Comparison of ENCODE assay signal across 13 cellular contexts in the genomic region with DNA sequence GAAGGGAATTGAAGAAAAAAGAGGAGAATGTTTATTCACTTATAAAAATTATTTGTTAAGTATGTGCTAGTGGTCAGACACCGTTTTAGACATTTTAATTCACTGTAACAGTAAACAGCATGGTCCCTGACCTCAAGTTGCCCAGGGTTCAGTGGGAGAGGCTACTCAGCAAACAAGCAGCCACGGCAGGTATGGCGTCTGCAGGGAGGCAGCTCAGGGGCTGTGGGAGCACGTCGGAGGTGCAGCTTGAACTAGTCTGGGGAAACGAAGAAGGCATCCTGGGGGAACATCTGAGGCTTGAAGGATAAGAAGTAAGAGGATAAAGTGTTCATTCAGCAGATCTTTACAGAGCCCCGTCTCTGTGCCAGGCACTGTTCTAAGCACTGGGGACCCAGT.
DNase-seq lines count a peak whose midpoint lies in the region; ATAC-seq lines count a peak whose summit lies in the region.
"Had no signal": no experiment of that assay in that cellular context is flagged by ENCODE, and none has a peak within 500 bp of the region (broad histone marks: within the 10 kb centered on the region; RNA-seq: fewer than 3 reads in every experiment).

No MANE protein-coding gene starts in this region.

- no peaks in the 10 kb centered on the region for H3K27me3 ChIP-seq in subcutaneous abdominal adipose tissue (ENCODE audit: control insufficient read depth in 5 of 5, insufficient read depth in 4 of 5, low read length in 5 of 5)

- H3K27me3 Mint-ChIP-seq in activated CD4-positive, alpha-beta T cell treated with anti-CD3 and anti-CD28 coated beads for 36 hours = no peaks in the 10 kb centered on the region

- H3K36me3 Mint-ChIP-seq in activated CD4-positive, alpha-beta T cell treated with anti-CD3 and anti-CD28 coated beads for 36 hours (ENCODE audit: low read depth) = peaks cover 30% of the 10 kb centered on the region

- no peak overlapping the region for H3K9ac ChIP-seq in subcutaneous abdominal adipose tissue (ENCODE audit: low read length in 5 of 5)

- ATAC-seq in activated CD4-positive, alpha-beta T cell treated with anti-CD3 and anti-CD28 coated beads for 36 hours = no peak
- peak; percentile 8 for ATAC-seq in HG03159 (IDR thresholded peaks at IDR 0.05; ENCODE audit: unreplicated experiment)
- ATAC-seq in GM21360 (IDR thresholded peaks at IDR 0.05; ENCODE audit: unreplicated experiment) = no peak

- no peaks in the 10 kb centered on the region for H3K9me3 ChIP-seq in subcutaneous abdominal adipose tissue (ENCODE audit: control insufficient read depth in 5 of 5, low read length in 5 of 5)

- H3K9me3 Mint-ChIP-seq in activated CD4-positive, alpha-beta T cell treated with anti-CD3 and anti-CD28 coated beads for 36 hours (ENCODE audit: low read depth) = no peaks in the 10 kb centered on the region

- H3K4me3 ChIP-seq in subcutaneous abdominal adipose tissue (ENCODE audit: low read depth in 1 of 5, low read length in 5 of 5) = no peak overlapping the region

- DNase-seq in activated CD4-positive, alpha-beta T cell treated with anti-CD3 and anti-CD28 coated beads for 36 hours = no peak
- no peak for DNase-seq in activated CD4-positive, alpha-beta T cell treated with anti-CD3 and anti-CD28 coated beads, Interleukin-2, amount 50 U/mL, for 48 hours
- no peak for DNase-seq in caudate nucleus (lab: John Stamatoyannopoulos, UW)
- no peak for DNase-seq in hepatic stellate cell (ENCODE audit: low spot score)
- no peak for DNase-seq in NCI-H1105 treated with DMSO at 0.1 percent for 48 hours (lab: John Stamatoyannopoulos, UW)
- DNase-seq: effector CD8-positive, alpha-beta T cell; NCI-H1694 treated with DMSO at 0.1 percent for 48 hours; occipital lobe; SHP77 treated with DMSO at 0.1 percent for 48 hours had no signal

- H3K4me1 Mint-ChIP-seq in activated CD4-positive, alpha-beta T cell treated with anti-CD3 and anti-CD28 coated beads for 36 hours = peaks cover 84% of the 10 kb centered on the region

- H3K27ac ChIP-seq in caudate nucleus (ENCODE audit: low read depth, low read length) (peak overlapping the region; percentile 72), subcutaneous abdominal adipose tissue (ENCODE audit: low read depth, low read length) (peak overlapping the region; percentile 63)
- H3K27ac ChIP-seq: HL-60 had no signal

- H3K4me3 Mint-ChIP-seq in activated CD4-positive, alpha-beta T cell treated with anti-CD3 and anti-CD28 coated beads for 36 hours = no peak overlapping the region

- CTCF ChIA-PET in activated CD4-positive, alpha-beta T cell treated with anti-CD3 and anti-CD28 coated beads for 36 hours (lab: Charles Lee) = interaction anchor here (1.0 to 1.1 kb wide), 2 partner anchors 11 to 34 kb away, joined by 3 read pairs; no protein-coding TSS in a partner anchor

- peaks cover 0 to 3% (median 0%) of the 10 kb centered on the region in 5 donors for H3K36me3 ChIP-seq in subcutaneous abdominal adipose tissue (ENCODE audit: control insufficient read depth in 5 of 5, insufficient read depth in 5 of 5, low read length in 5 of 5)

- intact Hi-C loops in activated CD4-positive, alpha-beta T cell treated with anti-CD3 and anti-CD28 coated beads for 36 hours (cut with DNase I, micrococcal nuclease) = loop anchor here (5.0 to 10.0 kb wide), 2 partner anchors 53 to 1261 kb away; a partner anchor contains a TSS

- POLR2A ChIA-PET in activated CD4-positive, alpha-beta T cell treated with anti-CD3 and anti-CD28 coated beads for 36 hours (lab: Charles Lee) = no interaction called here

- H3K27ac Mint-ChIP-seq in activated CD4-positive, alpha-beta T cell treated with anti-CD3 and anti-CD28 coated beads for 36 hours = peak overlapping the region; percentile 83

- peaks cover 6 to 43% (median 41%) of the 10 kb centered on the region in 5 donors for H3K4me1 ChIP-seq in subcutaneous abdominal adipose tissue (ENCODE audit: control insufficient read depth in 5 of 5, insufficient read depth in 5 of 5, low read length in 5 of 5)
